In genomic region chr12:118480235-118480634, GRCh38 we compare ENCODE assay signal across 27 cellular contexts.
"Had no signal": no experiment of that assay in that cellular context is flagged by ENCODE, and none has a peak within 500 bp of the region (broad histone marks: within the 10 kb centered on the region; RNA-seq: fewer than 3 reads in every experiment).

No MANE protein-coding gene starts in this region.

- H3K4me3 Mint-ChIP-seq: dendritic cell treated with granulocyte-macrophage colony-stimulating factor and Interleukin-4, amounts not matched to agents 40 ng/mL and 50 ng/mL, for 4 days; endodermal cell; naive thymus-derived CD8-positive, alpha-beta T cell; nephron progenitor cell; stimulated activated memory B cell treated with anti-CD40 and anti-IgM and Interleukin-4, amounts not matched to agents 10 μg/mL and 1 μg/mL and 100 μg/mL, for 72 hours; type B pancreatic cell had no signal

- DNase-seq: effector CD8-positive, alpha-beta T cell; endodermal cell; foreskin fibroblast; gastrocnemius medialis; head of caudate nucleus; hippocampal formation; kidney glomerular epithelial cell; mesenchymal stem cell; midbrain; naive thymus-derived CD8-positive, alpha-beta T cell; nephron progenitor cell; nucleus accumbens; right cardiac atrium; sigmoid colon; spleen; stimulated activated CD4-positive, alpha-beta T cell treated with anti-CD3 and anti-CD28 coated beads, Interleukin-4, amount 100 ng/mL, for 4 hours; stimulated activated naive CD8-positive, alpha-beta T cell treated with anti-CD3 and anti-CD28 coated beads, Interleukin-15, Interleukin-2, amounts not matched to agents 100 U/mL and 50 U/mL, for 24 hours; substantia nigra; testis; tibial artery had no signal

- H3K4me1 ChIP-seq: gastrocnemius medialis, prostate gland, sigmoid colon, spleen, testis, tibial artery had no signal

- H3K36me3 ChIP-seq: gastrocnemius medialis, prostate gland, sigmoid colon, spleen, tibial artery had no signal

- H3K4me3 ChIP-seq: gastrocnemius medialis, prostate gland, sigmoid colon, skin epidermis, spleen, testis, tibial artery had no signal

- H3K27ac Mint-ChIP-seq: dendritic cell treated with granulocyte-macrophage colony-stimulating factor and Interleukin-4, amounts not matched to agents 40 ng/mL and 50 ng/mL, for 4 days; endodermal cell; naive thymus-derived CD8-positive, alpha-beta T cell; nephron progenitor cell; stimulated activated memory B cell treated with anti-CD40 and anti-IgM and Interleukin-4, amounts not matched to agents 10 μg/mL and 1 μg/mL and 100 μg/mL, for 72 hours; type B pancreatic cell had no signal

- H3K4me1 Mint-ChIP-seq: naive thymus-derived CD8-positive, alpha-beta T cell; nephron progenitor cell; stimulated activated memory B cell treated with anti-CD40 and anti-IgM and Interleukin-4, amounts not matched to agents 10 μg/mL and 1 μg/mL and 100 μg/mL, for 72 hours had no signal

- H3K36me3 Mint-ChIP-seq: naive thymus-derived CD8-positive, alpha-beta T cell; stimulated activated memory B cell treated with anti-CD40 and anti-IgM and Interleukin-4, amounts not matched to agents 10 μg/mL and 1 μg/mL and 100 μg/mL, for 72 hours; type B pancreatic cell had no signal

- H3K9me3 ChIP-seq: gastrocnemius medialis, prostate gland, sigmoid colon, spleen, testis, tibial artery had no signal

- ATAC-seq: esophagus mucosa; gastrocnemius medialis; naive thymus-derived CD8-positive, alpha-beta T cell; stimulated activated memory B cell treated with anti-CD40 and anti-IgM and Interleukin-4, amounts not matched to agents 10 μg/mL and 1 μg/mL and 100 μg/mL, for 72 hours; stimulated activated naive CD8-positive, alpha-beta T cell treated with anti-CD3 and anti-CD28 coated beads, Interleukin-15, Interleukin-2, amounts not matched to agents 100 U/mL and 50 U/mL, for 24 hours had no signal

- H3K27ac ChIP-seq: epithelial cell of prostate, gastrocnemius medialis, prostate gland, sigmoid colon, skin epidermis, spleen, testis, tibial artery had no signal

- H3K27me3 Mint-ChIP-seq: dendritic cell treated with granulocyte-macrophage colony-stimulating factor and Interleukin-4, amounts not matched to agents 40 ng/mL and 50 ng/mL, for 4 days; stimulated activated memory B cell treated with anti-CD40 and anti-IgM and Interleukin-4, amounts not matched to agents 10 μg/mL and 1 μg/mL and 100 μg/mL, for 72 hours; type B pancreatic cell had no signal

- H3K9me3 Mint-ChIP-seq: dendritic cell treated with granulocyte-macrophage colony-stimulating factor and Interleukin-4, amounts not matched to agents 40 ng/mL and 50 ng/mL, for 4 days; naive thymus-derived CD8-positive, alpha-beta T cell; nephron progenitor cell; stimulated activated memory B cell treated with anti-CD40 and anti-IgM and Interleukin-4, amounts not matched to agents 10 μg/mL and 1 μg/mL and 100 μg/mL, for 72 hours; type B pancreatic cell had no signal

- H3K27me3 ChIP-seq: gastrocnemius medialis, sigmoid colon, testis, tibial artery had no signal
